In genomic region chr16:22163806-22164205, GRCh38 we compare ENCODE assay signal across 38 cellular contexts. TPM values are rescaled to one million over a fixed set of nuclear protein-coding genes. Genes with fewer than 3 reads are reported as not detected.
"Had no signal": no experiment of that assay in that cellular context is flagged by ENCODE, and none has a peak within 500 bp of the region (broad histone marks: within the 10 kb centered on the region; RNA-seq: fewer than 3 reads in every experiment).

No MANE protein-coding gene starts in this region.

- DNase-seq: Karpas-422, Kasumi-1, MG63, MM.1S, MV-4-11, NCI-H1048, NCI-H1092, NCI-H1092 treated with DMSO at 0.1 percent for 48 hours, NCI-H1105, NCI-H1105 treated with DMSO at 0.1 percent for 48 hours, NCI-H1417, NCI-H1417 treated with DMSO at 0.1 percent for 48 hours, NCI-H1436, NCI-H1436 treated with DMSO at 0.1 percent for 48 hours, NCI-H146, NCI-H1694, NCI-H1694 treated with DMSO at 0.1 percent for 48 hours, NCI-H187, NCI-H187 treated with DMSO at 0.1 percent for 48 hours, NCI-H1930, NCI-H2029, NCI-H2029 treated with DMSO at 0.1 percent for 48 hours, NCI-H2081, NCI-H2081 treated with DMSO at 0.1 percent for 48 hours, NCI-H2107, NCI-H2171, NCI-H2171 treated with DMSO at 0.1 percent for 48 hours, NCI-H2227 treated with DMSO at 0.1 percent for 48 hours, NCI-H226, NCI-H345, NCI-H446, NCI-H446 treated with DMSO at 0.1 percent for 48 hours, NCI-H510A, NCI-H510A treated with DMSO at 0.1 percent for 48 hours had no signal

- H3K4me3 ChIP-seq: MG63 had no signal

- H3K9me3 ChIP-seq: MG63 had no signal

- H3K36me3 ChIP-seq: MG63 had no signal

RNA-seq across cellular contexts. Expression of gene SDR42E2, which starts 1.5 kb away (rescaled TPM):
- total RNA-seq: LHCN-M2, M059J, MCF 10A, NCI-H460 had no signal
